ENCODE assay signal across 1 cellular context in genomic region chrX:8724176-8724757, GRCh38.
TF ChIP-seq lines count a peak whose summit lies in the region.

No MANE protein-coding gene starts in this region.

TF ChIP-seq in A549, 52 proteins besides CTCF, POLR2A, EP300 and RAD21 (continued from another document):
- TF ChIP-seq PBX3 (IDR thresholded peaks at IDR 0.05), result no peak
TF ChIP-seq in A549: peak in this region for 0.
